ENCODE assay signal across 11 cellular contexts in the genomic region with DNA sequence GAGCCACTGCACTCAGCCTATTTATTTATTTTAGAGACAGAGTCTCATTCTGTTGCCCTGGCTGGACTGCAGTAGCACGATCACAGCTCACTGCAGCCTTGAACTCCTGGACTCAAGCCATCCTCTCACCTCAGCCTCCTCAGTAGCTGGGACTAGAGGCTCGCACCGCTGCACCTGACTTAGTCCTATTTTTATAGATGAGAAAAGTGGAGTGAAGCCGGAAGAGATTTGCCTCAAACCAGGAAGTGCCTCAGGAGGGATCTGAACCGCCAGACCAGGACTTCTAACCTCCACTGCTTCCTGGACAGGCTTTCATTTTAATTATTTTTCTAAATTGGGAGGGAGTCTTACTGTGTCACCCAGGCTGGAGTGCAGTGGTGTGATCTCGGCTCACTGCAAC. TPM values are rescaled to one million over a fixed set of nuclear protein-coding genes. Genes with fewer than 3 reads are reported as not detected.
DNase-seq lines count a peak whose midpoint lies in the region; ATAC-seq and TF ChIP-seq lines count a peak whose summit lies in the region.
"Had no signal": no experiment of that assay in that cellular context is flagged by ENCODE, and none has a peak within 500 bp of the region (broad histone marks: within the 10 kb centered on the region; RNA-seq: fewer than 3 reads in every experiment).

No MANE protein-coding gene starts in this region.

- CTCF ChIA-PET in activated CD8-positive, alpha-beta memory T cell treated with anti-CD3 and anti-CD28 coated beads, Interleukin-2, amount 10 ng/mL, durations not matched to agents 7 days and 5 days (lab: Charles Lee): interaction anchor here (5.7 kb wide), 1 partner anchor 17 kb away, joined by 28 read pairs; a partner anchor contains a TSS
- CTCF ChIA-PET in WTC11 (lab: Charles Lee): interaction anchor here (1.6 kb wide), 1 partner anchor 129 kb away, joined by 10 read pairs; no protein-coding TSS in a partner anchor

- intact Hi-C loops in lower lobe of right lung (cut with DNase I): no loop called here
- intact Hi-C loops in thyroid gland (cut with DNase I): no loop called here

- TF ChIP-seq CTCF in WTC11 (IDR thresholded peaks at IDR 0.05) (no peak), lower lobe of right lung (IDR thresholded peaks at IDR 0.05) (no peak), thyroid gland (IDR thresholded peaks at IDR 0.05) (no peak)

- H3K36me3 Mint-ChIP-seq in activated CD8-positive, alpha-beta memory T cell treated with anti-CD3 and anti-CD28 coated beads, Interleukin-2, amount 10 ng/mL, durations not matched to agents 7 days and 5 days: no peaks in the 10 kb centered on the region
- no peaks in the 10 kb centered on the region for H3K36me3 Mint-ChIP-seq in WTC11

- H3K27me3 Mint-ChIP-seq in activated CD8-positive, alpha-beta memory T cell treated with anti-CD3 and anti-CD28 coated beads, Interleukin-2, amount 10 ng/mL, durations not matched to agents 7 days and 5 days: peaks cover 13% of the 10 kb centered on the region
- no peaks in the 10 kb centered on the region for H3K27me3 Mint-ChIP-seq in WTC11 (ENCODE audit: low read depth)

- no peak for DNase-seq in activated CD8-positive, alpha-beta memory T cell treated with anti-CD3 and anti-CD28 coated beads, Interleukin-2, amount 10 ng/mL, durations not matched to agents 7 days and 5 days
- no peak for DNase-seq in activated CD8-positive, alpha-beta memory T cell treated with anti-CD3 and anti-CD28 coated beads, Interleukin-2, amount 50 U/mL, for 48 hours
- DNase-seq in WTC11 (ENCODE audit: low spot score) (no peak), lower lobe of right lung (no peak), thyroid gland (no peak), superior temporal gyrus (ENCODE audit: extremely low spot score) (no peak), NCI-H526 treated with DMSO at 0.1 percent for 48 hours (lab: John Stamatoyannopoulos, UW) (no peak)
- DNase-seq: activated T-cell treated with anti-CD3 and anti-CD28 coated beads, Interleukin-2, amount 50 U/mL, for 4 hours; NCI-H774 had no signal

- peaks cover 17% of the 10 kb centered on the region for H3K4me1 Mint-ChIP-seq in activated CD8-positive, alpha-beta memory T cell treated with anti-CD3 and anti-CD28 coated beads, Interleukin-2, amount 10 ng/mL, durations not matched to agents 7 days and 5 days
- H3K4me1 Mint-ChIP-seq in WTC11: peaks cover 24% of the 10 kb centered on the region

- peak overlapping the region; percentile 19 for H3K4me3 ChIP-seq in lower lobe of right lung
- H3K4me3 ChIP-seq in thyroid gland (replicated peaks in 1 of 3): no peak overlapping the region

- H3K27ac Mint-ChIP-seq in activated CD8-positive, alpha-beta memory T cell treated with anti-CD3 and anti-CD28 coated beads, Interleukin-2, amount 10 ng/mL, durations not matched to agents 7 days and 5 days: peak overlapping the region; percentile 67
- H3K27ac Mint-ChIP-seq in WTC11: peak overlapping the region; percentile 96

- no peaks in the 10 kb centered on the region for H3K9me3 Mint-ChIP-seq in activated CD8-positive, alpha-beta memory T cell treated with anti-CD3 and anti-CD28 coated beads, Interleukin-2, amount 10 ng/mL, durations not matched to agents 7 days and 5 days (ENCODE audit: low read depth)
- no peaks in the 10 kb centered on the region for H3K9me3 Mint-ChIP-seq in WTC11
- H3K9me3 Mint-ChIP-seq: activated T-cell treated with anti-CD3 and anti-CD28 coated beads, Interleukin-2, amount 50 U/mL, for 4 hours had no signal

- H3K27ac ChIP-seq in lower lobe of right lung (peak overlapping the region; percentile 80), thyroid gland (peak overlapping the region; percentile 36 to 74 (median 66))
- H3K27ac ChIP-seq: C4-2B had no signal

- no peak for TF ChIP-seq POLR2A in thyroid gland (IDR thresholded peaks at IDR 0.05)

- H3K9me3 ChIP-seq in lower lobe of right lung (no peaks in the 10 kb centered on the region), thyroid gland (no peaks in the 10 kb centered on the region)

- H3K27me3 ChIP-seq in lower lobe of right lung (ENCODE audit: low read depth) (no peaks in the 10 kb centered on the region), thyroid gland (no peaks in the 10 kb centered on the region)

- 79 to 84% methylated on average over 6 of the region's 6 CpGs for WGBS in thyroid gland, 2 donors

- no peak for ATAC-seq in activated CD8-positive, alpha-beta memory T cell treated with anti-CD3 and anti-CD28 coated beads, Interleukin-2, amount 10 ng/mL, durations not matched to agents 7 days and 5 days
- ATAC-seq in WTC11: no peak
- no peak for ATAC-seq in lower lobe of right lung
- no peak for ATAC-seq in HG02884 (IDR thresholded peaks at IDR 0.05; ENCODE audit: unreplicated experiment)
- ATAC-seq: activated T-cell treated with anti-CD3 and anti-CD28 coated beads, Interleukin-2, amount 50 U/mL, for 4 hours had no signal

- H3K36me3 ChIP-seq in lower lobe of right lung (no peaks in the 10 kb centered on the region), thyroid gland (no peaks in the 10 kb centered on the region)

- H3K4me1 ChIP-seq in lower lobe of right lung (peaks cover 29% of the 10 kb centered on the region), thyroid gland (peaks cover 0 to 10% of the 10 kb centered on the region in 2 donors)

- POLR2A ChIA-PET in WTC11 (lab: Charles Lee): interaction anchor here (1.0 to 1.2 kb wide), 2 partner anchors 16 to 18 kb away, joined by 3 read pairs; a partner anchor contains a TSS

- H3K4me3 Mint-ChIP-seq in activated CD8-positive, alpha-beta memory T cell treated with anti-CD3 and anti-CD28 coated beads, Interleukin-2, amount 10 ng/mL, durations not matched to agents 7 days and 5 days: no peak overlapping the region
- no peak overlapping the region for H3K4me3 Mint-ChIP-seq in WTC11
- H3K4me3 Mint-ChIP-seq: activated T-cell treated with anti-CD3 and anti-CD28 coated beads, Interleukin-2, amount 50 U/mL, for 4 hours had no signal

TF ChIP-seq in WTC11, 78 proteins besides CTCF, POLR2A, EP300 and RAD21 (continues in another document):
- TF ChIP-seq, protein P1, sequence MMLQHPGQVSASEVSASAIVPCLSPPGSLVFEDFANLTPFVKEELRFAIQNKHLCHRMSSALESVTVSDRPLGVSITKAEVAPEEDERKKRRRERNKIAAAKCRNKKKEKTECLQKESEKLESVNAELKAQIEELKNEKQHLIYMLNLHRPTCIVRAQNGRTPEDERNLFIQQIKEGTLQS (CRISPR knock-in tag; conservative IDR thresholded peaks at IDR 0.05): no peak
- TF ChIP-seq CREM (CRISPR knock-in tag; IDR thresholded peaks at IDR 0.05): no peak
- TF ChIP-seq, protein P2, sequence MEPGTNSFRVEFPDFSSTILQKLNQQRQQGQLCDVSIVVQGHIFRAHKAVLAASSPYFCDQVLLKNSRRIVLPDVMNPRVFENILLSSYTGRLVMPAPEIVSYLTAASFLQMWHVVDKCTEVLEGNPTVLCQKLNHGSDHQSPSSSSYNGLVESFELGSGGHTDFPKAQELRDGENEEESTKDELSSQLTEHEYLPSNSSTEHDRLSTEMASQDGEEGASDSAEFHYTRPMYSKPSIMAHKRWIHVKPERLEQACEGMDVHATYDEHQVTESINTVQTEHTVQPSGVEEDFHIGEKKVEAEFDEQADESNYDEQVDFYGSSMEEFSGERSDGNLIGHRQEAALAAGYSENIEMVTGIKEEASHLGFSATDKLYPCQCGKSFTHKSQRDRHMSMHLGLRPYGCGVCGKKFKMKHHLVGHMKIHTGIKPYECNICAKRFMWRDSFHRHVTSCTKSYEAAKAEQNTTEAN (CRISPR knock-in tag; IDR thresholded peaks at IDR 0.05): no peak
- TF ChIP-seq MYBL2 (CRISPR knock-in tag; IDR thresholded peaks at IDR 0.05): no peak
- no peak for TF ChIP-seq NR2C2 (CRISPR knock-in tag; IDR thresholded peaks at IDR 0.05)
- no peak for TF ChIP-seq CREB1 (CRISPR knock-in tag; IDR thresholded peaks at IDR 0.05)
- TF ChIP-seq, protein P3, sequence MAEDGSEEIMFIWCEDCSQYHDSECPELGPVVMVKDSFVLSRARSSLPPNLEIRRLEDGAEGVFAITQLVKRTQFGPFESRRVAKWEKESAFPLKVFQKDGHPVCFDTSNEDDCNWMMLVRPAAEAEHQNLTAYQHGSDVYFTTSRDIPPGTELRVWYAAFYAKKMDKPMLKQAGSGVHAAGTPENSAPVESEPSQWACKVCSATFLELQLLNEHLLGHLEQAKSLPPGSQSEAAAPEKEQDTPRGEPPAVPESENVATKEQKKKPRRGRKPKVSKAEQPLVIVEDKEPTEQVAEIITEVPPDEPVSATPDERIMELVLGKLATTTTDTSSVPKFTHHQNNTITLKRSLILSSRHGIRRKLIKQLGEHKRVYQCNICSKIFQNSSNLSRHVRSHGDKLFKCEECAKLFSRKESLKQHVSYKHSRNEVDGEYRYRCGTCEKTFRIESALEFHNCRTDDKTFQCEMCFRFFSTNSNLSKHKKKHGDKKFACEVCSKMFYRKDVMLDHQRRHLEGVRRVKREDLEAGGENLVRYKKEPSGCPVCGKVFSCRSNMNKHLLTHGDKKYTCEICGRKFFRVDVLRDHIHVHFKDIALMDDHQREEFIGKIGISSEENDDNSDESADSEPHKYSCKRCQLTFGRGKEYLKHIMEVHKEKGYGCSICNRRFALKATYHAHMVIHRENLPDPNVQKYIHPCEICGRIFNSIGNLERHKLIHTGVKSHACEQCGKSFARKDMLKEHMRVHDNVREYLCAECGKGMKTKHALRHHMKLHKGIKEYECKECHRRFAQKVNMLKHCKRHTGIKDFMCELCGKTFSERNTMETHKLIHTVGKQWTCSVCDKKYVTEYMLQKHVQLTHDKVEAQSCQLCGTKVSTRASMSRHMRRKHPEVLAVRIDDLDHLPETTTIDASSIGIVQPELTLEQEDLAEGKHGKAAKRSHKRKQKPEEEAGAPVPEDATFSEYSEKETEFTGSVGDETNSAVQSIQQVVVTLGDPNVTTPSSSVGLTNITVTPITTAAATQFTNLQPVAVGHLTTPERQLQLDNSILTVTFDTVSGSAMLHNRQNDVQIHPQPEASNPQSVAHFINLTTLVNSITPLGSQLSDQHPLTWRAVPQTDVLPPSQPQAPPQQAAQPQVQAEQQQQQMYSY (CRISPR knock-in tag; IDR thresholded peaks at IDR 0.05): no peak
- no peak for TF ChIP-seq NFYB (CRISPR knock-in tag; conservative IDR thresholded peaks at IDR 0.05; ENCODE audit: low read depth)

RNA-seq across cellular contexts. Expression of a gene that starts 17.5 kb away (rescaled TPM):
- total RNA-seq in activated CD8-positive, alpha-beta memory T cell treated with anti-CD3 and anti-CD28 coated beads, Interleukin-2, amount 10 ng/mL, durations not matched to agents 7 days and 5 days: 1 to 10 TPM; 1.9 to 4.6 TPM
- 48.1 to 49.7 TPM (median 48.4 TPM) in 3 replicates for total RNA-seq in WTC11 (2021)
- 24.1 TPM for total RNA-seq in lower lobe of right lung
- 10 to 100 TPM in 1 of 4 donors, 1 to 10 TPM in 3; 4.4 to 16.5 (median 6.7) TPM for total RNA-seq in thyroid gland

RNA-seq across cellular contexts. Expression of a gene that starts 17.5 kb away (rescaled TPM):
- total RNA-seq in activated CD8-positive, alpha-beta memory T cell treated with anti-CD3 and anti-CD28 coated beads, Interleukin-2, amount 10 ng/mL, durations not matched to agents 7 days and 5 days: 10 to 100 TPM; 70.5 to 76.8 TPM
- total RNA-seq in WTC11 (2021) (74.1 to 80.7 TPM (median 79.4 TPM) in 3 replicates), lower lobe of right lung (18.5 TPM), thyroid gland (10 to 100 TPM; 11.4 to 16.8 (median 14.0) TPM)
